ENCODE assay signal across 8 cellular contexts in genomic region chr3:73868688-73869315, GRCh38.
A peak's percentile ranks its signal among the peaks of the same experiment; 100 is the strongest.
DNase-seq lines count a peak whose midpoint lies in the region; ATAC-seq and TF ChIP-seq lines count a peak whose summit lies in the region.

No MANE protein-coding gene starts in this region.

- H3K4me3 ChIP-seq in BJ (ENCODE audit: low read depth, low read length), result no peak overlapping the region
- no peak overlapping the region for H3K4me3 ChIP-seq in smooth muscle cell

- no peaks in the 10 kb centered on the region for H3K36me3 Mint-ChIP-seq in activated CD8-positive, alpha-beta memory T cell treated with anti-CD3 and anti-CD28 coated beads, Interleukin-2, amount 10 ng/mL, durations not matched to agents 7 days and 5 days

- POLR2A ChIA-PET in BJ (lab: Charles Lee), result no interaction called here

- H3K4me3 Mint-ChIP-seq in activated CD8-positive, alpha-beta memory T cell treated with anti-CD3 and anti-CD28 coated beads, Interleukin-2, amount 10 ng/mL, durations not matched to agents 7 days and 5 days, result no peak overlapping the region

- no peaks in the 10 kb centered on the region for H3F3A ChIP-seq in smooth muscle cell (ENCODE audit: low read depth)

- ATAC-seq in Right ventricle myocardium superior (ENCODE audit: poor library complexity), result peak; percentile 81
- no peak for ATAC-seq in HG03039 (IDR thresholded peaks at IDR 0.05; ENCODE audit: unreplicated experiment)
- ATAC-seq in activated CD8-positive, alpha-beta memory T cell treated with anti-CD3 and anti-CD28 coated beads, Interleukin-2, amount 10 ng/mL, durations not matched to agents 7 days and 5 days, result no peak
- ATAC-seq in HG02642 (IDR thresholded peaks at IDR 0.05; ENCODE audit: poor library complexity, unreplicated experiment), result no peak

- no peak overlapping the region for H3K4me2 ChIP-seq in smooth muscle cell

- DNase-seq in BJ (ENCODE audit: low read depth) (peak; percentile 0), HT-29 (ENCODE audit: low spot score) (peak; percentile 54), SK-N-DZ (ENCODE audit: low spot score) (peak; percentile 42), Right ventricle myocardium superior (no peak), smooth muscle cell (lab: John Stamatoyannopoulos, UW; ENCODE audit: unreplicated experiment) (no peak)
- DNase-seq in activated CD8-positive, alpha-beta memory T cell treated with anti-CD3 and anti-CD28 coated beads, Interleukin-2, amount 10 ng/mL, durations not matched to agents 7 days and 5 days, result no peak

- H4K20me1 ChIP-seq in smooth muscle cell (ENCODE audit: low read depth), result no peaks in the 10 kb centered on the region

- peak overlapping the region; percentile 6 for H2AFZ ChIP-seq in smooth muscle cell (ENCODE audit: low read depth)

- no peaks in the 10 kb centered on the region for H3K9me3 ChIP-seq in smooth muscle cell (replicated peaks; ENCODE audit: low read depth)

- no peaks in the 10 kb centered on the region for H3K79me2 ChIP-seq in smooth muscle cell (ENCODE audit: low read depth)

- no peaks in the 10 kb centered on the region for H3K4me1 ChIP-seq in smooth muscle cell (ENCODE audit: low read depth)

- CTCF ChIA-PET in BJ (lab: Yijun Ruan, JAX), result interaction anchor here (0.9 to 2.4 kb wide), 3 partner anchors 11 to 1303 kb away, joined by 3 to 6 read pairs (median 3); no protein-coding TSS in a partner anchor
- CTCF ChIA-PET in activated CD8-positive, alpha-beta memory T cell treated with anti-CD3 and anti-CD28 coated beads, Interleukin-2, amount 10 ng/mL, durations not matched to agents 7 days and 5 days (lab: Charles Lee), result no interaction called here

- H3K27me3 ChIP-seq in BJ (ENCODE audit: control insufficient read depth, insufficient read depth, low read length) (0 out of 2 replicates have a peak, but pooled peaks cover 2% of the 10 kb centered on the region), smooth muscle cell (ENCODE audit: low read depth) (no peaks in the 10 kb centered on the region)

- peaks cover 3% of the 10 kb centered on the region for H3K9me3 Mint-ChIP-seq in activated CD8-positive, alpha-beta memory T cell treated with anti-CD3 and anti-CD28 coated beads, Interleukin-2, amount 10 ng/mL, durations not matched to agents 7 days and 5 days (ENCODE audit: low read depth)

- no peak overlapping the region for H3K9ac ChIP-seq in smooth muscle cell (ENCODE audit: low read depth)

- no peak overlapping the region for H3K27ac Mint-ChIP-seq in activated CD8-positive, alpha-beta memory T cell treated with anti-CD3 and anti-CD28 coated beads, Interleukin-2, amount 10 ng/mL, durations not matched to agents 7 days and 5 days

- TF ChIP-seq CTCF in BJ (IDR thresholded peaks at IDR 0.05; ENCODE audit: insufficient read depth, low read depth, low read length), result peak; percentile 62
- TF ChIP-seq CTCF in smooth muscle cell (IDR thresholded peaks at IDR 0.05; ENCODE audit: borderline replicate concordance, insufficient read depth, poor library complexity, severe bottlenecking), result peak; percentile 69

- WGBS in smooth muscle cell (ENCODE audit: low lambda C conversion rate), result 80% methylated on average over 3 of the region's 3 CpGs

- intact Hi-C loops in Right ventricle myocardium superior (cut with DNase I), result no loop called here

- no peaks in the 10 kb centered on the region for H3K4me1 Mint-ChIP-seq in activated CD8-positive, alpha-beta memory T cell treated with anti-CD3 and anti-CD28 coated beads, Interleukin-2, amount 10 ng/mL, durations not matched to agents 7 days and 5 days

- no peaks in the 10 kb centered on the region for H3K27me3 Mint-ChIP-seq in activated CD8-positive, alpha-beta memory T cell treated with anti-CD3 and anti-CD28 coated beads, Interleukin-2, amount 10 ng/mL, durations not matched to agents 7 days and 5 days

- H3K36me3 ChIP-seq in BJ (ENCODE audit: control insufficient read depth, insufficient read depth, low read length), result no peaks in the 10 kb centered on the region
- H3K36me3 ChIP-seq in smooth muscle cell (ENCODE audit: low read depth), result no peaks in the 10 kb centered on the region

- no peak overlapping the region for H3K27ac ChIP-seq in smooth muscle cell (ENCODE audit: low read depth)

Comparison
In these comparisons a context has a peak if more than half of its experiments do, and no peak if none do; other contexts are left out.
1. DNase-seq: peak in BJ (single experiment), HT-29 (single experiment) and SK-N-DZ (single experiment); none in Right ventricle myocardium superior (single experiment), smooth muscle cell (single experiment) and activated CD8-positive, alpha-beta memory T cell treated with anti-CD3 and anti-CD28 coated beads, Interleukin-2, amount 10 ng/mL, durations not matched to agents 7 days and 5 days (single experiment).